In genomic region chr20:48995599-48995998, GRCh38 we compare ENCODE assay signal across 1 cellular context.
TF ChIP-seq lines count a peak whose summit lies in the region.

No MANE protein-coding gene starts in this region.

TF ChIP-seq in SK-N-SH treated with all-trans-retinoic acid at 6 μM for 48 hours, 23 proteins besides CTCF, POLR2A, EP300 and RAD21 (continued from another document):
- no peak for TF ChIP-seq POU6F1 (CRISPR knock-in tag; IDR thresholded peaks at IDR 0.05; ENCODE audit: borderline replicate concordance, low read depth)
- no peak for TF ChIP-seq ZFP3 (CRISPR knock-in tag; IDR thresholded peaks at IDR 0.05)
- TF ChIP-seq ESRRG (CRISPR knock-in tag; IDR thresholded peaks at IDR 0.05): no peak
- no peak for TF ChIP-seq TCF4 (CRISPR knock-in tag; IDR thresholded peaks at IDR 0.05; ENCODE audit: borderline replicate concordance)
- no peak for TF ChIP-seq OSR1 (CRISPR knock-in tag; IDR thresholded peaks at IDR 0.05)
- TF ChIP-seq BACH2 (CRISPR knock-in tag; IDR thresholded peaks at IDR 0.05; ENCODE audit: borderline replicate concordance): no peak
- TF ChIP-seq ZNF70 (CRISPR knock-in tag; IDR thresholded peaks at IDR 0.05): no peak
- TF ChIP-seq PPARA (CRISPR knock-in tag; IDR thresholded peaks at IDR 0.05; ENCODE audit: borderline replicate concordance): no peak
- no peak for TF ChIP-seq TSHZ2 (CRISPR knock-in tag; IDR thresholded peaks at IDR 0.05)
- no peak for TF ChIP-seq ZNF8 (CRISPR knock-in tag; IDR thresholded peaks at IDR 0.05)
- TF ChIP-seq GLIS3 (CRISPR knock-in tag; IDR thresholded peaks at IDR 0.05): no peak
